ENCODE assay signal across 22 cellular contexts in genomic region chr12:49527361-49528130, GRCh38. TPM values are rescaled to one million over a fixed set of nuclear protein-coding genes. Genes with fewer than 3 reads are reported as not detected.
A peak's percentile ranks its signal among the peaks of the same experiment; 100 is the strongest.
DNase-seq lines count a peak whose midpoint lies in the region; ATAC-seq and TF ChIP-seq lines count a peak whose summit lies in the region.
"Had no signal": no experiment of that assay in that cellular context is flagged by ENCODE, and none has a peak within 500 bp of the region (broad histone marks: within the 10 kb centered on the region; RNA-seq: fewer than 3 reads in every experiment).

No MANE protein-coding gene starts in this region.

- TF ChIP-seq CTCF in glutamatergic neuron (IDR thresholded peaks at IDR 0.05; ENCODE audit: partially characterized antibody, unreplicated experiment) = no peak
- TF ChIP-seq CTCF in stomach (IDR thresholded peaks at IDR 0.05) = no peak

- H3K4me3 ChIP-seq in stomach = no peak overlapping the region
- H3K4me3 ChIP-seq: heart left ventricle had no signal

- peaks cover 0 to 49% (median 47%) of the 10 kb centered on the region in 4 donors for H3K36me3 ChIP-seq in stomach

- no peak for TF ChIP-seq EP300 in stomach (IDR thresholded peaks at IDR 0.05)

- H3K27ac ChIP-seq in stomach = no peak overlapping the region
- H3K27ac ChIP-seq: heart left ventricle had no signal

- peak overlapping the region; percentile 18 for H3K4me3 Mint-ChIP-seq in glutamatergic neuron (ENCODE audit: unreplicated experiment)
- H3K4me3 Mint-ChIP-seq: activated CD4-positive, alpha-beta T cell treated with anti-CD3 and anti-CD28 coated beads for 36 hours; activated naive CD8-positive, alpha-beta T cell treated with anti-CD3 and anti-CD28 coated beads for 36 hours; endodermal cell had no signal

- H3K9me3 Mint-ChIP-seq in glutamatergic neuron (ENCODE audit: unreplicated experiment) = no peaks in the 10 kb centered on the region
- H3K9me3 Mint-ChIP-seq: activated naive CD8-positive, alpha-beta T cell treated with anti-CD3 and anti-CD28 coated beads for 36 hours; IgD-negative memory B cell had no signal

- no peaks in the 10 kb centered on the region for H3K27me3 ChIP-seq in stomach
- H3K27me3 ChIP-seq: heart left ventricle had no signal

- TF ChIP-seq POLR2A in stomach (IDR thresholded peaks at IDR 0.05) (no peak), GM18505 (IDR thresholded peaks at IDR 0.05; ENCODE audit: borderline replicate concordance, extremely low read depth, insufficient read depth, insufficient read length) (no peak)

- H3K4me1 Mint-ChIP-seq in glutamatergic neuron (ENCODE audit: low read depth, unreplicated experiment) = peaks cover 7% of the 10 kb centered on the region
- H3K4me1 Mint-ChIP-seq: activated CD4-positive, alpha-beta T cell treated with anti-CD3 and anti-CD28 coated beads for 36 hours; activated naive CD8-positive, alpha-beta T cell treated with anti-CD3 and anti-CD28 coated beads for 36 hours had no signal

- WGBS in stomach, 5 donors = 80 to 95% (median 94%) methylated on average over 7 of the region's 7 CpGs

- peaks cover 4% of the 10 kb centered on the region for H3K36me3 Mint-ChIP-seq in glutamatergic neuron (ENCODE audit: unreplicated experiment)
- H3K36me3 Mint-ChIP-seq: activated naive CD8-positive, alpha-beta T cell treated with anti-CD3 and anti-CD28 coated beads for 36 hours had no signal

- ATAC-seq in GM18505 (IDR thresholded peaks at IDR 0.05; ENCODE audit: unreplicated experiment) = no peak
- ATAC-seq in GM21447 (IDR thresholded peaks at IDR 0.05; ENCODE audit: unreplicated experiment) = no peak
- ATAC-seq: activated CD4-positive, alpha-beta T cell treated with anti-CD3 and anti-CD28 coated beads for 36 hours; heart left ventricle had no signal

- DNase-seq in NCI-H2107 treated with DMSO at 0.1 percent for 48 hours (lab: John Stamatoyannopoulos, UW; ENCODE audit: unreplicated experiment) (peak; percentile 100), NCI-H2107 (lab: John Stamatoyannopoulos, UW) (no peak), NCI-H524 treated with DMSO at 0.1 percent for 48 hours (lab: John Stamatoyannopoulos, UW) (peak; percentile 84), glutamatergic neuron (no peak), stomach (peak; percentile 11), SW480 (ENCODE audit: low spot score) (no peak)
- DNase-seq: 8988T; activated CD4-positive, alpha-beta T cell treated with anti-CD3 and anti-CD28 coated beads for 36 hours; activated naive CD8-positive, alpha-beta T cell treated with anti-CD3 and anti-CD28 coated beads for 36 hours; Calu3; endodermal cell; GDM1; heart left ventricle; MM.1S; NCI-H1694; NCI-H446 treated with DMSO at 0.1 percent for 48 hours; retina; stimulated activated CD4-positive, alpha-beta T cell treated with anti-CD3 and anti-CD28 coated beads, Interleukin-12 subunit alpha, Interleukin-12 subunit beta, amount 100 ng/mL, for 4 hours; SW 1271 had no signal

- H3K9me3 ChIP-seq in stomach = no peaks in the 10 kb centered on the region
- H3K9me3 ChIP-seq: heart left ventricle had no signal

- intact Hi-C loops in stomach (cut with DNase I; ENCODE audit: low total_unique reads) = no loop called here

- peaks cover 0 to 16% (median 2%) of the 10 kb centered on the region in 4 donors for H3K4me1 ChIP-seq in stomach

- H3K27me3 Mint-ChIP-seq in glutamatergic neuron (ENCODE audit: unreplicated experiment) = no peaks in the 10 kb centered on the region
- H3K27me3 Mint-ChIP-seq: activated CD4-positive, alpha-beta T cell treated with anti-CD3 and anti-CD28 coated beads for 36 hours; activated naive CD8-positive, alpha-beta T cell treated with anti-CD3 and anti-CD28 coated beads for 36 hours; IgD-negative memory B cell had no signal

- peak overlapping the region; percentile 10 for H3K27ac Mint-ChIP-seq in glutamatergic neuron (ENCODE audit: unreplicated experiment)
- H3K27ac Mint-ChIP-seq: activated CD4-positive, alpha-beta T cell treated with anti-CD3 and anti-CD28 coated beads for 36 hours; activated naive CD8-positive, alpha-beta T cell treated with anti-CD3 and anti-CD28 coated beads for 36 hours; endodermal cell; IgD-negative memory B cell had no signal

RNA-seq across cellular contexts. Expression of gene KCNH3, which starts 11.3 kb away (rescaled TPM):
- total RNA-seq in glutamatergic neuron (ENCODE audit: unreplicated experiment) (5.9 TPM), stomach (under 1 TPM in 1 of 5 donors, not detected in 4; 0.55 TPM)
- polyA plus RNA-seq in stomach = under 1 TPM; 0.25 to 0.61 (median 0.44) TPM

RNA-seq across cellular contexts. Expression of gene MCRS1, which starts 40.4 kb away (rescaled TPM):
- 103 TPM for total RNA-seq in glutamatergic neuron (ENCODE audit: unreplicated experiment)
- total RNA-seq in stomach = 100 to 1,000 TPM in 1 of 5 donors, 10 to 100 TPM in 4; 16.5 to 322 (median 45.6) TPM
- polyA plus RNA-seq in stomach = 10 to 100 TPM; 45.8 to 51.5 (median 51.3) TPM

Comparison
In these comparisons a context has a peak if more than half of its experiments do, and no peak if none do; other contexts are left out.
1. DNase-seq: peak in NCI-H2107 treated with DMSO at 0.1 percent for 48 hours (single experiment), NCI-H524 treated with DMSO at 0.1 percent for 48 hours (single experiment) and stomach (single experiment); none in NCI-H2107 (single experiment), glutamatergic neuron (single experiment) and SW480 (single experiment).